ENCODE assay signal across 9 cellular contexts in genomic region chr4:99949999-99950912, GRCh38. TPM values are rescaled to one million over a fixed set of nuclear protein-coding genes. Genes with fewer than 3 reads are reported as not detected.
DNase-seq lines count a peak whose midpoint lies in the region; ATAC-seq and TF ChIP-seq lines count a peak whose summit lies in the region.
"Had no signal": no experiment of that assay in that cellular context is flagged by ENCODE, and none has a peak within 500 bp of the region (broad histone marks: within the 10 kb centered on the region; RNA-seq: fewer than 3 reads in every experiment).

TSS of gene H2AZ1 (minus strand) at chr4:99950275. CDS start at chr4:99950170, 105 bp downstream.

- DNase-seq in AG09319 (ENCODE audit: extremely low read depth, low read depth) (peak; percentile 98), NCI-H345 (lab: John Stamatoyannopoulos, UW) (peak; percentile 98), activated B cell treated with CpG ODN at 0.5 μM for 24 hours (peak; percentile 82), inferior parietal cortex (ENCODE audit: extremely low spot score) (peak; percentile 98), spleen (peak; percentile 99)
- peak; percentile 95 for DNase-seq in central memory CD4-positive, alpha-beta T cell

- peak within 1 kb of the TSS; percentile 77 to 99 (median 98) for H3K27ac ChIP-seq in spleen

- peaks cover 0 to 15% (median 2%) of the 10 kb centered on the region in 6 donors for H3K36me3 ChIP-seq in spleen

- TF ChIP-seq POLR2A in spleen (IDR thresholded peaks at IDR 0.05): peak; percentile 82 to 95 (median 93)

- no peak within 1 kb of the TSS for H3K4me3 Mint-ChIP-seq in activated B cell treated with CpG ODN at 0.5 μM for 24 hours
- H3K4me3 Mint-ChIP-seq: activated naive CD4-positive, alpha-beta T cell treated with anti-CD3 and anti-CD28 coated beads, Interleukin-2, amount 50 U/mL, for 24 hours had no signal

- H3K27ac Mint-ChIP-seq in activated B cell treated with CpG ODN at 0.5 μM for 24 hours: no peak within 1 kb of the TSS
- H3K27ac Mint-ChIP-seq: activated naive CD4-positive, alpha-beta T cell treated with anti-CD3 and anti-CD28 coated beads, Interleukin-2, amount 50 U/mL, for 24 hours had no signal

- no peaks in the 10 kb centered on the region for H3K9me3 Mint-ChIP-seq in activated B cell treated with CpG ODN at 0.5 μM for 24 hours
- H3K9me3 Mint-ChIP-seq: activated naive CD4-positive, alpha-beta T cell treated with anti-CD3 and anti-CD28 coated beads, Interleukin-2, amount 50 U/mL, for 24 hours had no signal

- H3K27me3 ChIP-seq in spleen (replicated peaks in 1 of 7): no peaks in the 10 kb centered on the region

- H3K9me3 ChIP-seq in spleen: no peaks in the 10 kb centered on the region

- H3K4me3 ChIP-seq in spleen: peak within 1 kb of the TSS; percentile 76 to 96 (median 90)

- POLR2A ChIA-PET in activated B cell treated with CpG ODN at 0.5 μM for 24 hours (lab: Charles Lee): interaction anchor here (0.5 to 1.6 kb wide), 9 partner anchors 56 to 955 kb away, joined by 3 to 15 read pairs (median 5); partner anchors contain the start of genes ADH5, DAPP1, LAMTOR3 and METAP1

- intact Hi-C loops in activated B cell treated with CpG ODN at 0.5 μM for 24 hours (cut with micrococcal nuclease): loop anchor here (1.0 to 5.0 kb wide), 13 partner anchors 56 to 1808 kb away; partner anchors contain the start of genes ADH5, DAPP1, EIF4E and LAMTOR3
- intact Hi-C loops in spleen (cut with DNase I; ENCODE audit: low total_unique reads): loop anchor here (5.0 kb wide), 1 partner anchor 388 kb away; the partner anchor contains the start of gene TRMT10A

- TF ChIP-seq CTCF in AG09319 (IDR thresholded peaks at IDR 0.05; ENCODE audit: low read depth, low read length) (no peak), activated B cell treated with CpG ODN at 0.5 μM for 24 hours (IDR thresholded peaks at IDR 0.05) (no peak), spleen (IDR thresholded peaks at IDR 0.05 in 8 of 11, conservative IDR thresholded peaks at IDR 0.05 in 3 of 11) (peak in 1 of 11 experiments; percentile 36)

- H3K36me3 Mint-ChIP-seq in activated B cell treated with CpG ODN at 0.5 μM for 24 hours (ENCODE audit: low read depth): peaks cover 18% of the 10 kb centered on the region

- peaks cover 22 to 53% (median 35%) of the 10 kb centered on the region in 6 donors for H3K4me1 ChIP-seq in spleen

- CTCF ChIA-PET in activated B cell treated with CpG ODN at 0.5 μM for 24 hours (lab: Charles Lee): interaction anchor here (1.2 to 1.6 kb wide), 2 partner anchors 65 to 144 kb away, joined by 4 to 7 read pairs; no protein-coding TSS in a partner anchor

- 0 to 1% (median 0%) methylated on average over 66 to 76 of the region's 76 CpGs for WGBS in spleen, 5 donors

- H3K4me1 Mint-ChIP-seq in activated B cell treated with CpG ODN at 0.5 μM for 24 hours: peaks cover 23% of the 10 kb centered on the region

- no peaks in the 10 kb centered on the region for H3K27me3 Mint-ChIP-seq in activated B cell treated with CpG ODN at 0.5 μM for 24 hours
- H3K27me3 Mint-ChIP-seq: activated naive CD4-positive, alpha-beta T cell treated with anti-CD3 and anti-CD28 coated beads, Interleukin-2, amount 50 U/mL, for 24 hours had no signal

- ATAC-seq in GM19025 (IDR thresholded peaks at IDR 0.05; ENCODE audit: low read depth, unreplicated experiment): peak; percentile 52
- peak; percentile 51 for ATAC-seq in HG03280 (IDR thresholded peaks at IDR 0.05; ENCODE audit: unreplicated experiment)
- peak; percentile 74 for ATAC-seq in activated B cell treated with CpG ODN at 0.5 μM for 24 hours (ENCODE audit: low read depth)

RNA-seq across cellular contexts. Expression of gene H2AZ1, which starts in this region (rescaled TPM):
- total RNA-seq in activated B cell treated with CpG ODN at 0.5 μM for 24 hours (122 and 131 TPM in 2 replicates), spleen (100 to 1,000 TPM; 107 to 161 (median 128) TPM)
- polyA plus RNA-seq in spleen: 100 to 1,000 TPM; 123 to 262 (median 253) TPM

Comparison
In these comparisons a context has a peak if more than half of its experiments do, and no peak if none do; other contexts are left out.
1. Peak in every context shown above with its lines: DNase-seq, ATAC-seq, H3K4me3 ChIP-seq and H3K27ac ChIP-seq.